In genomic region chr17:19448341-19449268, GRCh38 we compare ENCODE assay signal across 1 cellular context.
TF ChIP-seq lines count a peak whose summit lies in the region.

No MANE protein-coding gene starts in this region.

TF ChIP-seq in H1, 55 proteins besides CTCF, POLR2A, EP300 and RAD21 (continued from another document):
- TF ChIP-seq KDM1A (IDR thresholded peaks at IDR 0.05; ENCODE audit: borderline replicate concordance, low read length) (no peak), TAF7 (optimal IDR thresholded peaks at IDR 0.05; ENCODE audit: borderline replicate concordance, low read depth, low read length) (no peak), FOSL1 (IDR thresholded peaks at IDR 0.05; ENCODE audit: insufficient read depth, low read depth, low read length) (no peak), BACH1 (IDR thresholded peaks at IDR 0.05; ENCODE audit: low read length) (no peak), RXRA (IDR thresholded peaks at IDR 0.05; ENCODE audit: insufficient read depth, low read depth, low read length) (no peak), JUN (IDR thresholded peaks at IDR 0.05; ENCODE audit: low read depth, low read length) (no peak)
